ENCODE assay signal across 1 cellular context in genomic region chr20:46709459-46710148, GRCh38.
TF ChIP-seq lines count a peak whose summit lies in the region.

TSS of gene SLC2A10 (plus strand) at chr20:46709649. CDS start at chr20:46709737, 88 bp downstream.

TF ChIP-seq in HepG2, 621 proteins besides CTCF, POLR2A, EP300 and RAD21 (continued from another document and continues in another):
- no peak; the same call in none of the 2 replicates for TF ChIP-seq NFAT5 (CRISPR knock-in tag; IDR thresholded peaks at IDR 0.05)
- peak; percentile 49; the same call in 1 of the 2 replicates for TF ChIP-seq ETV6 (CRISPR knock-in tag; conservative IDR thresholded peaks at IDR 0.05)
- TF ChIP-seq E2F1 (CRISPR knock-in tag; IDR thresholded peaks at IDR 0.05), result no peak; the same call in 1 of the 2 replicates
- no peak for TF ChIP-seq NAIF1 (CRISPR knock-in tag; IDR thresholded peaks at IDR 0.05; ENCODE audit: borderline replicate concordance)
- peak; percentile 78 for TF ChIP-seq ZNF768 (CRISPR knock-in tag; IDR thresholded peaks at IDR 0.05)
- TF ChIP-seq ZBTB20 (CRISPR knock-in tag; IDR thresholded peaks at IDR 0.05; ENCODE audit: borderline replicate concordance, low read depth), result no peak
- TF ChIP-seq ZNF432 (CRISPR knock-in tag; IDR thresholded peaks at IDR 0.05; ENCODE audit: borderline replicate concordance), result peak; percentile 82
- TF ChIP-seq ZNF574 (CRISPR knock-in tag; IDR thresholded peaks at IDR 0.05), result peak; percentile 91
- 0 out of 2 replicates have a peak, but pooled peaks have one; percentile 45 for TF ChIP-seq CCDC6 (CRISPR knock-in tag; IDR thresholded peaks at IDR 0.05)
- peak; percentile 51 for TF ChIP-seq ARID5B (CRISPR knock-in tag; IDR thresholded peaks at IDR 0.05)
- no peak; the same call in 1 of the 2 replicates for TF ChIP-seq CBX5 (CRISPR knock-in tag; IDR thresholded peaks at IDR 0.05; ENCODE audit: borderline replicate concordance)
- no peak for TF ChIP-seq ZNF12 (CRISPR knock-in tag; IDR thresholded peaks at IDR 0.05)
- TF ChIP-seq TFDP2 (CRISPR knock-in tag; IDR thresholded peaks at IDR 0.05), result peak; percentile 90
- TF ChIP-seq BRD4 (CRISPR knock-in tag; IDR thresholded peaks at IDR 0.05), result peak; percentile 66; the same call in 1 of the 2 replicates
- no peak; the same call in 1 of the 2 replicates for TF ChIP-seq JUND (CRISPR knock-in tag; IDR thresholded peaks at IDR 0.05)
- TF ChIP-seq ZNF879 (CRISPR knock-in tag; IDR thresholded peaks at IDR 0.05), result no peak; the same call in 1 of the 2 replicates
- TF ChIP-seq KLF6 (CRISPR knock-in tag; IDR thresholded peaks at IDR 0.05), result peak; percentile 86; the same call in 1 of the 2 replicates
- TF ChIP-seq ZKSCAN1 (IDR thresholded peaks at IDR 0.05; ENCODE audit: low read length), result no peak
- peak; percentile 63; the same call in 1 of the 2 replicates for TF ChIP-seq FOXO4 (CRISPR knock-in tag; conservative IDR thresholded peaks at IDR 0.05)
- no peak for TF ChIP-seq ZNF562 (CRISPR knock-in tag; IDR thresholded peaks at IDR 0.05; ENCODE audit: borderline replicate concordance)
- peak; percentile 88 for TF ChIP-seq ZNF547 (CRISPR knock-in tag; IDR thresholded peaks at IDR 0.05)
- no peak for TF ChIP-seq CBX2 (IDR thresholded peaks at IDR 0.05; ENCODE audit: low read depth, low read length)
- peak; percentile 15; the same call in 1 of the 2 replicates for TF ChIP-seq CBX2 (CRISPR knock-in tag; IDR thresholded peaks at IDR 0.05; ENCODE audit: low read depth)
- TF ChIP-seq GFI1 (CRISPR knock-in tag; IDR thresholded peaks at IDR 0.05; ENCODE audit: borderline replicate concordance), result peak; percentile 61; the same call in 1 of the 2 replicates
- TF ChIP-seq NFKBIZ (CRISPR knock-in tag; IDR thresholded peaks at IDR 0.05), result no peak
- TF ChIP-seq TCF12 (IDR thresholded peaks at IDR 0.05), result no peak
- TF ChIP-seq TCF12 (CRISPR knock-in tag; IDR thresholded peaks at IDR 0.05), result peak; percentile 93
- TF ChIP-seq ZNF740 (CRISPR knock-in tag; IDR thresholded peaks at IDR 0.05), result peak; percentile 30; the same call in 1 of the 2 replicates
- peak; percentile 39; the same call in 1 of the 2 replicates for TF ChIP-seq HNRNPL (IDR thresholded peaks at IDR 0.05; ENCODE audit: low read depth, low read length)
- no peak; the same call in 1 of the 2 replicates for TF ChIP-seq ZNF766 (CRISPR knock-in tag; IDR thresholded peaks at IDR 0.05; ENCODE audit: borderline replicate concordance)
- TF ChIP-seq ZNF775 (CRISPR knock-in tag; IDR thresholded peaks at IDR 0.05; ENCODE audit: borderline replicate concordance), result no peak
- no peak; the same call in 1 of the 2 replicates for TF ChIP-seq ZNF44 (CRISPR knock-in tag; IDR thresholded peaks at IDR 0.05)
- TF ChIP-seq TOPORS (CRISPR knock-in tag; IDR thresholded peaks at IDR 0.05), result no peak
- no peak for TF ChIP-seq SYNCRIP (IDR thresholded peaks at IDR 0.05; ENCODE audit: insufficient read depth, low read depth, low read length)
- TF ChIP-seq HCFC1 (IDR thresholded peaks at IDR 0.05; ENCODE audit: low read depth, low read length), result no peak
- no peak; the same call in 1 of the 2 replicates for TF ChIP-seq SOX5 (CRISPR knock-in tag; IDR thresholded peaks at IDR 0.05; ENCODE audit: borderline replicate concordance)
- peak; percentile 88; the same call in 1 of the 2 replicates for TF ChIP-seq MXD3 (CRISPR knock-in tag; IDR thresholded peaks at IDR 0.05)
- TF ChIP-seq HBP1 (CRISPR knock-in tag; IDR thresholded peaks at IDR 0.05; ENCODE audit: low read depth), result no peak
- no peak for TF ChIP-seq ZNF326 (CRISPR knock-in tag; IDR thresholded peaks at IDR 0.05; ENCODE audit: borderline replicate concordance)
- TF ChIP-seq TGIF2 (CRISPR knock-in tag; IDR thresholded peaks at IDR 0.05), result no peak; the same call in 1 of the 2 replicates
